28 cellular contexts compared by ENCODE assay signal in genomic region chr2:181290182-181290581, GRCh38.
"Had no signal": no experiment of that assay in that cellular context is flagged by ENCODE, and none has a peak within 500 bp of the region (broad histone marks: within the 10 kb centered on the region; RNA-seq: fewer than 3 reads in every experiment).

No MANE protein-coding gene starts in this region.

- DNase-seq: activated CD4-positive, alpha-beta T cell treated with anti-CD3 and anti-CD28 coated beads for 1 hour; activated CD4-positive, alpha-beta T cell treated with anti-CD3 and anti-CD28 coated beads, Interleukin-2, amount 10 ng/mL, durations not matched to agents 24 days and 14 days; activated CD4-positive, alpha-beta T cell treated with anti-CD3 and anti-CD28 coated beads, Interleukin-2, amount 50 U/mL, for 48 hours; activated CD4-positive, CD25-positive, alpha-beta regulatory T cell; activated CD8-positive, alpha-beta memory T cell treated with anti-CD3 and anti-CD28 coated beads for 24 hours; activated gamma-delta T cell treated with Interleukin-2 at 50 U/mL for 16 hours; activated naive CD4-positive, alpha-beta T cell treated with anti-CD3 and anti-CD28 coated beads, Interleukin-2, amount 10 ng/mL, durations not matched to agents 7 days and 5 days; activated naive CD8-positive, alpha-beta T cell treated with anti-CD3 and anti-CD28 coated beads for 36 hours; activated T-cell treated with anti-CD3 and anti-CD28 coated beads, Interleukin-2, amount 50 U/mL, for 24 hours; amniotic stem cell; aorta; brain microvascular endothelial cell; central memory CD4-positive, alpha-beta T cell; NCI-H1048; NCI-H1105 treated with DMSO at 0.1 percent for 48 hours; NCI-H1436; NCI-H1694; NCI-H1930; NCI-H2081 treated with DMSO at 0.1 percent for 48 hours; NCI-H226; NCI-H446 treated with DMSO at 0.1 percent for 48 hours; NCI-H524; NCI-H69; SHP77; SJCRH30; T1000; WERI-Rb-1 had no signal

- H3K27me3 Mint-ChIP-seq: activated CD4-positive, alpha-beta T cell treated with anti-CD3 and anti-CD28 coated beads, Interleukin-2, amount 10 ng/mL, durations not matched to agents 24 days and 14 days; activated naive CD4-positive, alpha-beta T cell treated with anti-CD3 and anti-CD28 coated beads, Interleukin-2, amount 10 ng/mL, durations not matched to agents 7 days and 5 days; activated naive CD8-positive, alpha-beta T cell treated with anti-CD3 and anti-CD28 coated beads for 36 hours; activated T-cell treated with anti-CD3 and anti-CD28 coated beads, Interleukin-2, amount 50 U/mL, for 24 hours had no signal

- H3K27ac Mint-ChIP-seq: activated CD4-positive, alpha-beta T cell treated with anti-CD3 and anti-CD28 coated beads, Interleukin-2, amount 10 ng/mL, durations not matched to agents 24 days and 14 days; activated naive CD8-positive, alpha-beta T cell treated with anti-CD3 and anti-CD28 coated beads for 36 hours; activated T-cell treated with anti-CD3 and anti-CD28 coated beads, Interleukin-2, amount 50 U/mL, for 24 hours had no signal

- H3K4me3 Mint-ChIP-seq: activated CD4-positive, alpha-beta T cell treated with anti-CD3 and anti-CD28 coated beads, Interleukin-2, amount 10 ng/mL, durations not matched to agents 24 days and 14 days; activated naive CD4-positive, alpha-beta T cell treated with anti-CD3 and anti-CD28 coated beads, Interleukin-2, amount 10 ng/mL, durations not matched to agents 7 days and 5 days; activated naive CD8-positive, alpha-beta T cell treated with anti-CD3 and anti-CD28 coated beads for 36 hours; activated T-cell treated with anti-CD3 and anti-CD28 coated beads, Interleukin-2, amount 50 U/mL, for 24 hours had no signal

- ATAC-seq: Panc1 had no signal
